Comparison of ENCODE assay signal across 29 cellular contexts in the genomic region with DNA sequence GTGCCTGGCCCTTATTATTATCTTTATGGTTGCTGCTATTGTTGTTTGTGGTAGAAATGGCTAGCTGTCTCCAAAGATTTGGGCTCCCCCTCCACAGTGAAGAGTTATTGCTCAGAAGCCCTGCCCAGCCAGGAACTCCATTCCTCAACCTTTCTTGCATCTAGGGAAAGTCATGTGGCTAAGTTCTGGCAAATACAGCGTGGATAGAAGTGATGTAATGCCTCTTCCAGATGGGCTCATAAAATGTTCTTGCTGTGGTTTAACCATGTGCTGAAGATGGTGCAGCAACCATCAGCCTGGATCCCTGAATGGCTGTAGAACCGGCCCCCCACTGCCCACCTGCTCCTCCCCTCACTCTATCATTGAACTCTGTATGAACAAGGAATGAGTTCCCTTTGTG.
DNase-seq lines count a peak whose midpoint lies in the region; ATAC-seq and TF ChIP-seq lines count a peak whose summit lies in the region.
"Had no signal": no experiment of that assay in that cellular context is flagged by ENCODE, and none has a peak within 500 bp of the region (broad histone marks: within the 10 kb centered on the region; RNA-seq: fewer than 3 reads in every experiment).

No MANE protein-coding gene starts in this region.

- H3K27ac ChIP-seq in gastrocnemius medialis, result no peak overlapping the region
- H3K27ac ChIP-seq: brain microvascular endothelial cell, suprapubic skin, upper lobe of right lung had no signal

- no peak overlapping the region for H3K4me3 ChIP-seq in gastrocnemius medialis
- H3K4me3 ChIP-seq: lung, mucosa of descending colon, suprapubic skin, upper lobe of right lung had no signal

- H3K9me3 ChIP-seq in gastrocnemius medialis, result no peaks in the 10 kb centered on the region
- H3K9me3 ChIP-seq: mucosa of descending colon, suprapubic skin, upper lobe of right lung had no signal

- TF ChIP-seq CTCF in gastrocnemius medialis (IDR thresholded peaks at IDR 0.05 in 4 of 5, conservative IDR thresholded peaks at IDR 0.05 in 1 of 5), result no peak

- peak; percentile 46 for DNase-seq in GM04504 (ENCODE audit: low read depth)
- DNase-seq in NCI-H226, result peak; percentile 52
- DNase-seq in fibroblast of peridontal ligament (ENCODE audit: extremely low read depth), result peak; percentile 77
- DNase-seq in gastrocnemius medialis, result no peak
- DNase-seq in NCI-H1694 treated with DMSO at 0.1 percent for 48 hours (lab: John Stamatoyannopoulos, UW), result no peak
- no peak for DNase-seq in activated CD4-positive, alpha-beta T cell treated with anti-CD3 and anti-CD28 coated beads for 1 hour
- DNase-seq: activated CD4-positive, alpha-beta memory T cell treated with anti-CD3 and anti-CD28 coated beads for 36 hours; activated CD8-positive, alpha-beta memory T cell treated with anti-CD3 and anti-CD28 coated beads, Interleukin-2, amount 50 U/mL, for 4 hours; activated naive CD4-positive, alpha-beta T cell treated with anti-CD3 and anti-CD28 coated beads, Interleukin-2, amount 50 U/mL, for 16 hours; amniotic stem cell; brain microvascular endothelial cell; Calu3; DND-41; foreskin melanocyte; H9; left cardiac atrium; mucosa of descending colon; NCI-H1436 treated with DMSO at 0.1 percent for 48 hours; NCI-H446 treated with DMSO at 0.1 percent for 48 hours; NCI-H774; SHP77; stimulated activated naive CD4-positive, alpha-beta T cell; T-helper 2 cell; upper lobe of right lung had no signal

- H3K4me1 ChIP-seq in gastrocnemius medialis, result no peaks in the 10 kb centered on the region
- H3K4me1 ChIP-seq: upper lobe of right lung had no signal

- no peaks in the 10 kb centered on the region for H3K36me3 ChIP-seq in gastrocnemius medialis
- H3K36me3 ChIP-seq: brain microvascular endothelial cell, suprapubic skin, upper lobe of right lung had no signal

- TF ChIP-seq POLR2A in gastrocnemius medialis (IDR thresholded peaks at IDR 0.05), result no peak

- in situ Hi-C loops in gastrocnemius medialis (cut with MboI; ENCODE audit: low sequenced_read_pairs in 4 of 4), result no loop called here

- peak; percentile 47 to 70 for ATAC-seq in gastrocnemius medialis
- no peak for ATAC-seq in HG03175 (IDR thresholded peaks at IDR 0.05; ENCODE audit: unreplicated experiment)
- ATAC-seq: activated CD4-positive, CD25-positive, alpha-beta regulatory T cell treated with anti-CD3 and anti-CD28 coated beads, Interleukin-2, amount 50 U/mL, for 24 hours; left cardiac atrium; mucosa of descending colon; Panc1; upper lobe of right lung had no signal

- intact Hi-C loops in gastrocnemius medialis (cut with DNase I; ENCODE audit: low total_unique reads), result no loop called here

- H3K27me3 ChIP-seq in gastrocnemius medialis, result no peaks in the 10 kb centered on the region
- H3K27me3 ChIP-seq: brain microvascular endothelial cell, suprapubic skin, upper lobe of right lung had no signal

Comparison
In these comparisons a context has a peak if more than half of its experiments do, and no peak if none do; other contexts are left out.
1. DNase-seq: peak in GM04504 (single experiment), NCI-H226 (single experiment) and fibroblast of peridontal ligament (single experiment); none in gastrocnemius medialis (0 of 2), NCI-H1694 treated with DMSO at 0.1 percent for 48 hours (single experiment) and activated CD4-positive, alpha-beta T cell treated with anti-CD3 and anti-CD28 coated beads for 1 hour (single experiment).